In genomic region chr10:73471226-73471625, GRCh38 we compare ENCODE assay signal across 16 cellular contexts. TPM values are rescaled to one million over a fixed set of nuclear protein-coding genes. Genes with fewer than 3 reads are reported as not detected.
DNase-seq lines count a peak whose midpoint lies in the region; ATAC-seq and TF ChIP-seq lines count a peak whose summit lies in the region.
"Had no signal": no experiment of that assay in that cellular context is flagged by ENCODE, and none has a peak within 500 bp of the region (broad histone marks: within the 10 kb centered on the region; RNA-seq: fewer than 3 reads in every experiment).

No MANE protein-coding gene starts in this region.

- ATAC-seq in Right ventricle myocardium superior (ENCODE audit: poor library complexity): peak; percentile 68
- ATAC-seq in left ventricle myocardium superior: peak; percentile 50
- no peak for ATAC-seq in gastrocnemius medialis
- ATAC-seq: A549 had no signal

- peaks cover 0 to 19% of the 10 kb centered on the region in 2 donors for H3K4me1 ChIP-seq in right atrium auricular region
- peaks cover 55 to 59% of the 10 kb centered on the region in 2 donors for H3K4me1 ChIP-seq in gastrocnemius medialis
- H3K4me1 ChIP-seq: A549, HAP-1 had no signal

- intact Hi-C loops in Right ventricle myocardium superior (cut with DNase I): no loop called here
- intact Hi-C loops in left ventricle myocardium superior (cut with micrococcal nuclease): no loop called here
- intact Hi-C loops in cardiac septum (cut with DNase I): no loop called here
- intact Hi-C loops in gastrocnemius medialis (cut with DNase I; ENCODE audit: low total_unique reads): no loop called here

- H3K9me3 ChIP-seq in right atrium auricular region (no peaks in the 10 kb centered on the region), gastrocnemius medialis (no peaks in the 10 kb centered on the region)
- H3K9me3 ChIP-seq: A549, BLaER1, HAP-1 had no signal

- no peak for DNase-seq in Right ventricle myocardium superior
- DNase-seq in right atrium auricular region (ENCODE audit: low spot score): no peak
- no peak for DNase-seq in left ventricle myocardium superior
- DNase-seq in cardiac septum (ENCODE audit: low spot score): no peak
- DNase-seq in gastrocnemius medialis: no peak
- no peak for DNase-seq in SIG-M5 treated with dmso at 0.1 percent for 504 hours (lab: John Stamatoyannopoulos, UW; ENCODE audit: unreplicated experiment)
- no peak for DNase-seq in HEK293T (ENCODE audit: extremely low spot score)
- DNase-seq: AML-193; CD4-positive, alpha-beta memory T cell; DMS153; DMS79; GDM1 had no signal

- POLR2A ChIA-PET in HEK293T (lab: Yijun Ruan, JAX): no interaction called here

- H3K27ac ChIP-seq in right atrium auricular region (peak overlapping the region in 1 of 2 donors; percentile 51), gastrocnemius medialis (peak overlapping the region; percentile 31 to 76 (median 67))
- H3K27ac ChIP-seq: 22Rv1, A549, BLaER1 had no signal

- TF ChIP-seq POLR2A in gastrocnemius medialis (IDR thresholded peaks at IDR 0.05): no peak

- CTCF ChIA-PET in HEK293T (lab: Yijun Ruan, JAX): interaction anchor here (0.5 kb wide), 1 partner anchor 61 kb away, joined by 3 read pairs; no protein-coding TSS in a partner anchor

- TF ChIP-seq CTCF in right atrium auricular region (IDR thresholded peaks at IDR 0.05) (no peak), gastrocnemius medialis (IDR thresholded peaks at IDR 0.05 in 4 of 5, conservative IDR thresholded peaks at IDR 0.05 in 1 of 5) (no peak)

- H3K36me3 ChIP-seq in right atrium auricular region: peaks cover 49% of the 10 kb centered on the region
- H3K36me3 ChIP-seq in gastrocnemius medialis: peaks cover 0 to 51% of the 10 kb centered on the region in 2 donors

- H3K27me3 ChIP-seq in right atrium auricular region (no peaks in the 10 kb centered on the region), gastrocnemius medialis (no peaks in the 10 kb centered on the region)
- H3K27me3 ChIP-seq: BLaER1 had no signal

- H3K4me3 ChIP-seq in right atrium auricular region: no peak overlapping the region
- H3K4me3 ChIP-seq in gastrocnemius medialis: no peak overlapping the region
- H3K4me3 ChIP-seq: A549, BLaER1, HAP-1 had no signal

- in situ Hi-C loops in gastrocnemius medialis (cut with MboI; ENCODE audit: low sequenced_read_pairs in 4 of 4): no loop called here

TF ChIP-seq in HEK293T, 16 proteins besides CTCF, POLR2A, EP300 and RAD21:
- TF ChIP-seq HDGF (IDR thresholded peaks at IDR 0.05; ENCODE audit: borderline replicate concordance): no peak
- no peak for TF ChIP-seq BHLHE40 (IDR thresholded peaks at IDR 0.05; ENCODE audit: borderline replicate concordance)
- TF ChIP-seq FOXA1 (IDR thresholded peaks at IDR 0.05): no peak
- no peak for TF ChIP-seq FOXM1 (IDR thresholded peaks at IDR 0.05; ENCODE audit: borderline replicate concordance)

RNA-seq across cellular contexts. Expression of gene PPP3CB, which starts 24.6 kb away (rescaled TPM):
- total RNA-seq in Right ventricle myocardium superior (64.1 TPM), right atrium auricular region (10 to 100 TPM; 40.7 to 44.2 TPM), left ventricle myocardium superior (67.7 TPM), cardiac septum (61.6 TPM), gastrocnemius medialis (10 to 100 TPM; 60.1 to 91.6 (median 68.7) TPM)

RNA-seq across cellular contexts. Expression of gene MSS51, which starts 37.9 kb away (rescaled TPM):
- total RNA-seq in Right ventricle myocardium superior (1.8 TPM), right atrium auricular region (1 to 10 TPM in 1 of 2 donors, under 1 TPM in 1; 0.47 to 2.0 TPM), left ventricle myocardium superior (2.9 TPM), cardiac septum (9.6 TPM), gastrocnemius medialis (10 to 100 TPM in 3 of 4 donors, 1 to 10 TPM in 1; 1.4 to 49.4 (median 30.4) TPM)

RNA-seq across cellular contexts. Expression of gene ANXA7, which starts 57.4 kb away (rescaled TPM):
- total RNA-seq in Right ventricle myocardium superior (99.4 TPM), right atrium auricular region (100 to 1,000 TPM; 100 to 117 TPM), left ventricle myocardium superior (116 TPM), cardiac septum (132 TPM), gastrocnemius medialis (100 to 1,000 TPM; 169 to 203 (median 186) TPM)

Comparison
In these comparisons a context has a peak if more than half of its experiments do, and no peak if none do; other contexts are left out.
1. ATAC-seq: peak in Right ventricle myocardium superior (single experiment) and left ventricle myocardium superior (single experiment); none in gastrocnemius medialis (0 of 2).